23 cellular contexts compared by ENCODE assay signal in genomic region chr6:107414246-107414645, GRCh38. TPM values are rescaled to one million over a fixed set of nuclear protein-coding genes. Genes with fewer than 3 reads are reported as not detected.
DNase-seq lines count a peak whose midpoint lies in the region; ATAC-seq and TF ChIP-seq lines count a peak whose summit lies in the region.
"Had no signal": no experiment of that assay in that cellular context is flagged by ENCODE, and none has a peak within 500 bp of the region (broad histone marks: within the 10 kb centered on the region; RNA-seq: fewer than 3 reads in every experiment).

No MANE protein-coding gene starts in this region.

- H3K27ac ChIP-seq in cardiac muscle cell: peak overlapping the region; percentile 95
- no peak overlapping the region for H3K27ac ChIP-seq in CD8-positive, alpha-beta memory T cell (ENCODE audit: low read depth, low read length)
- H3K27ac ChIP-seq: 22Rv1; A549; BLaER1 treated with 17β-estradiol and CSF1 and Interleukin-3, amounts not matched to agents 10 nM and 100 nM had no signal

- intact Hi-C loops in Right ventricle myocardium inferior (cut with DNase I) (no loop called here), left colon (cut with DNase I, micrococcal nuclease) (no loop called here)

- ATAC-seq in Right ventricle myocardium inferior: no peak
- ATAC-seq in left colon: peak; percentile 67
- ATAC-seq in HG03565 (IDR thresholded peaks at IDR 0.05; ENCODE audit: unreplicated experiment): no peak
- ATAC-seq: A549; CD8-positive, alpha-beta T cell; GM12878; HCT116 had no signal

- H3K36me3 Mint-ChIP-seq in CD8-positive, alpha-beta memory T cell: peaks cover 3 to 9% (median 5%) of the 10 kb centered on the region in 3 donors

- H3K4me1 Mint-ChIP-seq in CD8-positive, alpha-beta memory T cell: peaks cover 5 to 17% (median 9%) of the 10 kb centered on the region in 3 donors

- H3K27me3 Mint-ChIP-seq in CD8-positive, alpha-beta memory T cell: no peaks in the 10 kb centered on the region
- H3K27me3 Mint-ChIP-seq: B cell had no signal

- DNase-seq in cardiac muscle cell (ENCODE audit: low read depth in 1 of 2, low spot score in 1 of 2): peak in 1 of 2 donors; percentile 10
- no peak for DNase-seq in Right ventricle myocardium inferior (ENCODE audit: missing footprints)
- peak; percentile 2 for DNase-seq in choroid plexus epithelial cell (ENCODE audit: low read depth)
- no peak for DNase-seq in left colon
- peak; percentile 13 for DNase-seq in retinal pigment epithelial cell (ENCODE audit: low read depth)
- DNase-seq in CD8-positive, alpha-beta memory T cell: no peak
- DNase-seq in effector CD4-positive, alpha-beta T cell: no peak
- DNase-seq: CD8-positive, alpha-beta T cell; COR-L47; DMS 273 treated with DMSO at 0.1 percent for 48 hours; DMS53; DND-41; EL; GOT3; H7; HFFc6 had no signal

- H3K4me1 ChIP-seq in cardiac muscle cell (ENCODE audit: low read depth): peaks cover 28% of the 10 kb centered on the region
- no peaks in the 10 kb centered on the region for H3K4me1 ChIP-seq in CD8-positive, alpha-beta memory T cell (ENCODE audit: insufficient read depth, low read length)
- H3K4me1 ChIP-seq: A549 had no signal

- H3K27me3 ChIP-seq in cardiac muscle cell: no peaks in the 10 kb centered on the region
- no peaks in the 10 kb centered on the region for H3K27me3 ChIP-seq in CD8-positive, alpha-beta memory T cell (ENCODE audit: insufficient read depth, low read length, poor library complexity, severe bottlenecking)
- H3K27me3 ChIP-seq: BLaER1 treated with 17β-estradiol and CSF1 and Interleukin-3, amounts not matched to agents 10 nM and 100 nM had no signal

- no peaks in the 10 kb centered on the region for H3K9me3 ChIP-seq in cardiac muscle cell (ENCODE audit: low read depth)
- H3K9me3 ChIP-seq in CD8-positive, alpha-beta memory T cell (ENCODE audit: low read length): no peaks in the 10 kb centered on the region
- H3K9me3 ChIP-seq: A549 had no signal

- H3K4me3 Mint-ChIP-seq in CD8-positive, alpha-beta memory T cell: no peak overlapping the region
- H3K4me3 Mint-ChIP-seq: B cell; CD8-positive, alpha-beta T cell; HFFc6 had no signal

- CTCF ChIA-PET in CD8-positive, alpha-beta memory T cell (lab: Charles Lee): no interaction called here

- H3K9me3 Mint-ChIP-seq in CD8-positive, alpha-beta memory T cell: no peaks in the 10 kb centered on the region
- H3K9me3 Mint-ChIP-seq: CD8-positive, alpha-beta T cell; HFFc6 had no signal

- H3K27ac Mint-ChIP-seq in CD8-positive, alpha-beta memory T cell: no peak overlapping the region
- H3K27ac Mint-ChIP-seq: B cell; CD8-positive, alpha-beta T cell; HFFc6 had no signal

- POLR2A ChIA-PET in CD8-positive, alpha-beta memory T cell (lab: Charles Lee): interaction anchor here (0.6 kb wide), 1 partner anchor 844 kb away, joined by 5 read pairs; no protein-coding TSS in a partner anchor

- TF ChIP-seq CTCF in cardiac muscle cell (IDR thresholded peaks at IDR 0.05; ENCODE audit: low read depth, low read length) (no peak), choroid plexus epithelial cell (conservative IDR thresholded peaks at IDR 0.05; ENCODE audit: low read depth, low read length) (no peak), retinal pigment epithelial cell (conservative IDR thresholded peaks at IDR 0.05; ENCODE audit: low read depth, low read length) (no peak)

- H3K4me3 ChIP-seq in cardiac muscle cell: no peak overlapping the region
- H3K4me3 ChIP-seq in choroid plexus epithelial cell (ENCODE audit: low read depth, low read length): no peak overlapping the region
- no peak overlapping the region for H3K4me3 ChIP-seq in retinal pigment epithelial cell (ENCODE audit: low read length)
- no peak overlapping the region for H3K4me3 ChIP-seq in CD8-positive, alpha-beta memory T cell (ENCODE audit: low read length)
- H3K4me3 ChIP-seq: A549; BLaER1 treated with 17β-estradiol and CSF1 and Interleukin-3, amounts not matched to agents 10 nM and 100 nM; GM12878 had no signal

- H3K36me3 ChIP-seq in cardiac muscle cell: no peaks in the 10 kb centered on the region
- no peaks in the 10 kb centered on the region for H3K36me3 ChIP-seq in CD8-positive, alpha-beta memory T cell (ENCODE audit: insufficient read depth, low read length)

RNA-seq across cellular contexts. Expression of gene PDSS2, which starts 45.1 kb away (rescaled TPM):
- total RNA-seq in cardiac muscle cell: 12.3 and 18.0 TPM in 2 replicates
- polyA plus RNA-seq in cardiac muscle cell: 19.4 and 32.9 TPM in 2 replicates
- total RNA-seq in Right ventricle myocardium inferior: 15.6 TPM
- 10 to 100 TPM; 22.5 to 29.4 TPM for total RNA-seq in left colon
- 10 to 100 TPM; 13.7 to 14.2 TPM for total RNA-seq in CD8-positive, alpha-beta memory T cell
- 13.4 TPM for polyA plus RNA-seq in CD8-positive, alpha-beta memory T cell

Comparison
In these comparisons a context has a peak if more than half of its experiments do, and no peak if none do; other contexts are left out.
1. DNase-seq: peak in choroid plexus epithelial cell (single experiment) and retinal pigment epithelial cell (single experiment); none in Right ventricle myocardium inferior (single experiment), left colon (0 of 2), CD8-positive, alpha-beta memory T cell (0 of 5) and effector CD4-positive, alpha-beta T cell (single experiment).